In the genomic region with DNA sequence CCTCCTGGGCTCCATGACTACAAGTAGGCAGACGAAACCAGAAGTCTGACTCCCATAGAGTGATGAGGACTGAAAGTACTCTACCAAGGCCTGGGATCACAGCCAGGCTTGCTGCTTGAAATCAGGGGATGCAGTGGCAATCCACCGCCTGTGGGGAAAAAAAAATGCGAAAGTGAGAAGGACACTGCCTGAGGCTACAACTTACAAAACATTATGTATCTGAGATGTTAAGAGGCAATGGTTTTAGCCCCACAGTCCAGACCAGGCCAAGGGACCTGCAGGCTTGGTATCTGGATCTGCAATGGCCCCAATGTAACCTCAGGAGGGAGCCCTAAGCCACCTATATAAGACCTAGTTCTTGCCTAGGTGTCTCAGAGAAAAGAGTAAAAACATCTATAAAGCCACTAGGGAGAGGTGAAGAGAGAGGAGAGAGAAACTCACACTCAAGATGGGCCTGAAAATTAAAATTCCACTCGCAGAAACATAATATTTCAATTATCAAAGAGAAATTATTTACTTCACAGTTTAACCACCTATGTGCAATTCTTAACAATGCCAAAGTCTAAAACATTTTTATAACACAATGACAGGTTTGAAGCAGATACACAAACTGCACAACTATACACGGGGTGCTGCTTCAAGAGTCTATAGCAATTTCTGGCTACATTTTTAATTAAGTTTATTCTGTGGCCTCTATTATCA, we compare ENCODE assay signal across 8 cellular contexts. TPM values are rescaled to one million over a fixed set of nuclear protein-coding genes. Genes with fewer than 3 reads are reported as not detected.
A peak's percentile ranks its signal among the peaks of the same experiment; 100 is the strongest.
DNase-seq lines count a peak whose midpoint lies in the region; ATAC-seq, FAIRE-seq and TF ChIP-seq lines count a peak whose summit lies in the region.

No MANE protein-coding gene starts in this region.

- H3K27me3 ChIP-seq in MG63 (no peaks in the 10 kb centered on the region), SJCRH30 (no peaks in the 10 kb centered on the region), right lobe of liver (no peaks in the 10 kb centered on the region), upper lobe of left lung (no peaks in the 10 kb centered on the region)

- FAIRE-seq in A549 (lab: Jason Lieb, UNC), result peak; percentile 39

- POLR2A ChIA-PET in A549 (lab: Yijun Ruan, JAX) (no interaction called here), HEK293 (lab: Yijun Ruan, JAX) (no interaction called here)

- TF ChIP-seq RAD21 in A549 (conservative IDR thresholded peaks at IDR 0.05 in 1 of 2, IDR thresholded peaks at IDR 0.05 in 1 of 2), result peak; percentile 73

- H3K4me3 ChIP-seq in A549 (no peak overlapping the region), HEK293 (ENCODE audit: low read depth, low read length) (no peak overlapping the region), MG63 (no peak overlapping the region), SJCRH30 (no peak overlapping the region), right lobe of liver (no peak overlapping the region), upper lobe of left lung (no peak overlapping the region)

- no peaks in the 10 kb centered on the region for H3K4me1 ChIP-seq in A549
- no peaks in the 10 kb centered on the region for H3K4me1 ChIP-seq in HEK293 (ENCODE audit: control insufficient read depth, insufficient read depth, low read length)
- no peaks in the 10 kb centered on the region for H3K4me1 ChIP-seq in SJCRH30
- H3K4me1 ChIP-seq in right lobe of liver, result no peaks in the 10 kb centered on the region
- peaks cover 0 to 7% (median 2%) of the 10 kb centered on the region in 4 donors for H3K4me1 ChIP-seq in upper lobe of left lung

- peak overlapping the region; percentile 33 for H3K27ac Mint-ChIP-seq in chondrocyte (ENCODE audit: unreplicated experiment)

- H3K9me3 ChIP-seq in A549 (no peaks in the 10 kb centered on the region), HEK293 (ENCODE audit: control insufficient read depth, insufficient read depth, low read depth, low read length) (no peaks in the 10 kb centered on the region), MG63 (peaks cover 5% of the 10 kb centered on the region; the same call in 1 of the 2 replicates), SJCRH30 (replicated peaks) (no peaks in the 10 kb centered on the region; the same call in 1 of the 2 replicates), right lobe of liver (no peaks in the 10 kb centered on the region), upper lobe of left lung (no peaks in the 10 kb centered on the region)

- TF ChIP-seq EP300 in A549 (IDR thresholded peaks at IDR 0.05), result no peak
- TF ChIP-seq EP300 in upper lobe of left lung (IDR thresholded peaks at IDR 0.05), result no peak

- no peak overlapping the region for H3K27ac ChIP-seq in A549
- H3K27ac ChIP-seq in HEK293 (ENCODE audit: extremely low read depth, low read depth, low read length), result no peak overlapping the region
- no peak overlapping the region for H3K27ac ChIP-seq in SJCRH30
- no peak overlapping the region for H3K27ac ChIP-seq in right lobe of liver
- no peak overlapping the region for H3K27ac ChIP-seq in upper lobe of left lung

- no peak overlapping the region for H3K4me2 ChIP-seq in A549

- intact Hi-C loops in right lobe of liver (cut with DNase I), result no loop called here

- H3K27me3 Mint-ChIP-seq in chondrocyte (ENCODE audit: low read depth), result no peaks in the 10 kb centered on the region

- H3K36me3 ChIP-seq in HEK293 (ENCODE audit: control insufficient read depth in 2 of 2, insufficient read depth in 1 of 2, low read length in 2 of 2) (no peaks in the 10 kb centered on the region), MG63 (no peaks in the 10 kb centered on the region), SJCRH30 (no peaks in the 10 kb centered on the region), right lobe of liver (no peaks in the 10 kb centered on the region), upper lobe of left lung (no peaks in the 10 kb centered on the region)

- no peak overlapping the region for H3K4me3 Mint-ChIP-seq in chondrocyte (ENCODE audit: unreplicated experiment)

- DNase-seq in A549 (ENCODE audit: low read depth in 1 of 2, low spot score in 1 of 2) (peak; percentile 54 to 74), GM10266 (ENCODE audit: extremely low spot score) (peak; percentile 40), MG63 (peak; percentile 19), SJCRH30 (peak; percentile 29 to 59), chondrocyte (ENCODE audit: low spot score) (no peak), right lobe of liver (peak in 1 of 3 donors; percentile 46), upper lobe of left lung (peak in 1 of 2 donors; percentile 52)

- H3K36me3 Mint-ChIP-seq in chondrocyte (ENCODE audit: low read depth), result peaks cover 3% of the 10 kb centered on the region

- ATAC-seq in A549, result peak; percentile 99 to 100; a peak in 5 of 6 replicates
- ATAC-seq in right lobe of liver, result peak; percentile 93 to 95 (median 94)
- peak; percentile 68 to 72 for ATAC-seq in upper lobe of left lung (ENCODE audit: low FRiP score in 2 of 2)

- TF ChIP-seq CTCF in A549 (IDR thresholded peaks at IDR 0.05) (peak; percentile 66), GM10266 (IDR thresholded peaks at IDR 0.05; ENCODE audit: control insufficient read depth, insufficient read depth, low read depth, missing control alignments) (peak; percentile 47), HEK293 (tag by site-specific recombination; IDR thresholded peaks at IDR 0.05) (peak; percentile 57; the same call in 1 of the 2 replicates), chondrocyte (IDR thresholded peaks at IDR 0.05) (peak; percentile 78), right lobe of liver (IDR thresholded peaks at IDR 0.05) (peak; percentile 35 to 58 (median 52)), upper lobe of left lung (IDR thresholded peaks at IDR 0.05) (peak in 4 of 6 experiments; percentile 20 to 47 (median 34))

- WGBS in A549 (ENCODE audit: missing lambda C conversion rate), result 39% methylated on average over 5 of the region's 5 CpGs
- 44% methylated on average over 5 of the region's 5 CpGs for WGBS in right lobe of liver (ENCODE audit: insufficient coverage, low coverage, low lambda C conversion rate, missing lambda C conversion rate)
- WGBS in upper lobe of left lung, 2 donors, result 53 to 61% methylated on average over 5 of the region's 5 CpGs

- no peak for TF ChIP-seq POLR2A in A549 (IDR thresholded peaks at IDR 0.05; ENCODE audit: low read length)
- TF ChIP-seq POLR2A in right lobe of liver (IDR thresholded peaks at IDR 0.05), result no peak
- TF ChIP-seq POLR2A in upper lobe of left lung (IDR thresholded peaks at IDR 0.05), result no peak

- H3K9me3 Mint-ChIP-seq in chondrocyte (ENCODE audit: low read depth), result peaks cover 3% of the 10 kb centered on the region

- H3K4me1 Mint-ChIP-seq in chondrocyte (ENCODE audit: low read depth), result peaks cover 16% of the 10 kb centered on the region

- CTCF ChIA-PET in A549 (lab: Yijun Ruan, JAX), result interaction anchor here (0.6 to 1.2 kb wide), 3 partner anchors 12 to 352 kb away, joined by 3 read pairs; partner anchors contain the start of gene DNAJC1
- CTCF ChIA-PET in HEK293 (lab: Yijun Ruan, JAX), result interaction anchor here (0.5 to 1.1 kb wide), 4 partner anchors 327 to 1017 kb away, joined by 3 to 4 read pairs (median 4); partner anchors contain the start of gene COMMD3

TF ChIP-seq in A549, 52 proteins besides CTCF, POLR2A, EP300 and RAD21:
- TF ChIP-seq SMC3 (IDR thresholded peaks at IDR 0.05), result peak; percentile 72
- no peak for TF ChIP-seq PHF8 (IDR thresholded peaks at IDR 0.05; ENCODE audit: borderline replicate concordance, low read depth)

TF ChIP-seq in HEK293, 187 proteins besides CTCF, POLR2A, EP300 and RAD21:
- TF ChIP-seq ZNF670 (tag by site-specific recombination; IDR thresholded peaks at IDR 0.05; ENCODE audit: low read depth) (no peak), KLF8 (tag by site-specific recombination; IDR thresholded peaks at IDR 0.05) (no peak), ZBTB48 (tag by site-specific recombination; IDR thresholded peaks at IDR 0.05) (peak; percentile 70), ZNF660 (tag by site-specific recombination; IDR thresholded peaks at IDR 0.05) (peak; percentile 33; the same call in 1 of the 2 replicates), ZNF341 (tag by site-specific recombination; IDR thresholded peaks at IDR 0.05; ENCODE audit: low read depth) (no peak), PRDM1 (tag by site-specific recombination; IDR thresholded peaks at IDR 0.05) (peak; percentile 87), ZNF600 (tag by site-specific recombination; IDR thresholded peaks at IDR 0.05) (0 out of 2 replicates have a peak, but pooled peaks have one; percentile 35), ZNF248 (tag by site-specific recombination; IDR thresholded peaks at IDR 0.05) (no peak), ZBTB17 (tag by site-specific recombination; IDR thresholded peaks at IDR 0.05) (no peak), ZNF121 (tag by site-specific recombination; IDR thresholded peaks at IDR 0.05) (no peak), GLIS2 (tag by site-specific recombination; IDR thresholded peaks at IDR 0.05) (no peak), ZNF654 (tag by site-specific recombination; IDR thresholded peaks at IDR 0.05; ENCODE audit: low read depth) (peak; percentile 69)
- TF ChIP-seq, protein P1, sequence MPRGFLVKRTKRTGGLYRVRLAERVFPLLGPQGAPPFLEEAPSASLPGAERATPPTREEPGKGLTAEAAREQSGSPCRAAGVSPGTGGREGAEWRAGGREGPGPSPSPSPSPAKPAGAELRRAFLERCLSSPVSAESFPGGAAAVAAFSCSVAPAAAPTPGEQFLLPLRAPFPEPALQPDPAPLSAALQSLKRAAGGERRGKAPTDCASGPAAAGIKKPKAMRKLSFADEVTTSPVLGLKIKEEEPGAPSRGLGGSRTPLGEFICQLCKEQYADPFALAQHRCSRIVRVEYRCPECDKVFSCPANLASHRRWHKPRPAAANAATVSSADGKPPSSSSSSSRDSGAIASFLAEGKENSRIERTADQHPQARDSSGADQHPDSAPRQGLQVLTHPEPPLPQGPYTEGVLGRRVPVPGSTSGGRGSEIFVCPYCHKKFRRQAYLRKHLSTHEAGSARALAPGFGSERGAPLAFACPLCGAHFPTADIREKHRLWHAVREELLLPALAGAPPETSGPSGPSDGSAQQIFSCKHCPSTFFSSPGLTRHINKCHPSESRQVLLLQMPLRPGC (tag by site-specific recombination; IDR thresholded peaks at IDR 0.05), result no peak

RNA-seq across cellular contexts. Expression of gene DNAJC1, which starts 13.9 kb away (rescaled TPM):
- polyA plus RNA-seq in A549 (2011; rRNA removed) (29.8 and 34.2 TPM in 2 replicates), A549 (2017; fragmentation: RNase III; extraction: RNeasy Plus Mini Kit Qiagen cat#74134 plus additional on column Dnase treatment) (17.6 to 19.3 TPM (median 19.2 TPM) in 3 replicates)
- 13.5 and 13.8 TPM in 2 replicates for polyA plus RNA-seq in A549 (2012; cell fraction: cytosol; rRNA removed)
- polyA plus RNA-seq in A549 (2012; cell fraction: nucleus; rRNA removed), result 22.1 and 22.4 TPM in 2 replicates
- polyA minus RNA-seq in A549 (2011; rRNA and poly(A)+ RNA removed), result 20.9 and 28.3 TPM in 2 replicates
- 15.4 and 19.2 TPM in 2 replicates for total RNA-seq in MG63 (2014; rRNA removed; shearing (Covaris generic); ENCODE audit: low replicate concordance)
- total RNA-seq in SJCRH30 (2014; rRNA removed; shearing (Covaris generic)), result 11.4 and 12.0 TPM in 2 replicates
- total RNA-seq in chondrocyte (39.9 to 46.5 TPM (median 45.1 TPM) in 3 replicates), right lobe of liver (100 to 1,000 TPM in 1 of 6 experiments, 10 to 100 TPM in 5; 16.0 to 106 (median 27.8) TPM), upper lobe of left lung (100 to 1,000 TPM in 1 of 6 donors, 10 to 100 TPM in 5; 30.8 to 106 (median 74.1) TPM)

Comparison
In these comparisons a context has a peak if more than half of its experiments do, and no peak if none do; other contexts are left out.
1. Of the 5 proteins assayed by ChIP-seq in both HEK293 and A549: peak only in HEK293: none; only in A549: none; in both: CTCF; in neither: 4.